Comparison of ENCODE assay signal across 17 cellular contexts in genomic region chr5:57416246-57416996, GRCh38.
A peak's percentile ranks its signal among the peaks of the same experiment; 100 is the strongest.
DNase-seq lines count a peak whose midpoint lies in the region; ATAC-seq and TF ChIP-seq lines count a peak whose summit lies in the region.
"Had no signal": no experiment of that assay in that cellular context is flagged by ENCODE, and none has a peak within 500 bp of the region (broad histone marks: within the 10 kb centered on the region; RNA-seq: fewer than 3 reads in every experiment).

No MANE protein-coding gene starts in this region.

- no peaks in the 10 kb centered on the region for H3K4me1 Mint-ChIP-seq in natural killer cell treated with Interleukin-12 subunit alpha and Interleukin-12 subunit beta and Interleukin-15 and Interleukin-18, amount 100 ng/mL, for 72 hours (ENCODE audit: low read depth in 2 of 2)
- H3K4me1 Mint-ChIP-seq: activated naive CD8-positive, alpha-beta T cell treated with anti-CD3 and anti-CD28 coated beads, Interleukin-2, amount 10 ng/mL, durations not matched to agents 7 days and 5 days; CD4-positive, alpha-beta memory T cell had no signal

- CTCF ChIA-PET in BJ (lab: Yijun Ruan, JAX) = interaction anchor here (1.0 kb wide), 1 partner anchor 119 kb away, joined by 3 read pairs; no protein-coding TSS in a partner anchor

- no peaks in the 10 kb centered on the region for H3K36me3 ChIP-seq in BJ (ENCODE audit: control insufficient read depth, insufficient read depth, low read length)
- no peaks in the 10 kb centered on the region for H3K36me3 ChIP-seq in mesodermal cell (ENCODE audit: control insufficient read depth, insufficient read depth, low read length)
- H3K36me3 ChIP-seq: left lung had no signal

- no peak for ATAC-seq in natural killer cell treated with Interleukin-12 subunit alpha and Interleukin-12 subunit beta and Interleukin-15 and Interleukin-18, amount 100 ng/mL, for 72 hours
- ATAC-seq: left lung had no signal

- TF ChIP-seq CTCF in BJ (IDR thresholded peaks at IDR 0.05; ENCODE audit: insufficient read depth, low read depth, low read length) = no peak

- DNase-seq in BJ (ENCODE audit: low read depth) = peak; percentile 42
- peak; percentile 28 for DNase-seq in NCI-H82 (lab: John Stamatoyannopoulos, UW)
- peak; percentile 78 for DNase-seq in epidermal melanocyte (ENCODE audit: insufficient read length, low spot score)
- DNase-seq in natural killer cell treated with Interleukin-12 subunit alpha and Interleukin-12 subunit beta and Interleukin-15 and Interleukin-18, amount 100 ng/mL, for 72 hours (ENCODE audit: low spot score) = no peak
- DNase-seq in effector CD4-positive, alpha-beta T cell = no peak
- DNase-seq in C1 segment of cervical spinal cord (lab: John Stamatoyannopoulos, UW) = no peak
- no peak for DNase-seq in HT-29 (ENCODE audit: low spot score)
- DNase-seq: activated naive CD8-positive, alpha-beta T cell treated with anti-CD3 and anti-CD28 coated beads, Interleukin-2, amount 10 ng/mL, durations not matched to agents 7 days and 5 days; CD4-positive, alpha-beta memory T cell; glutamatergic neuron; Kasumi-1; left lung; NCI-H187; NK-92 treated with Interleukin-12 subunit alpha and Interleukin-12 subunit beta, amount 100 ng/mL, for 24 hours had no signal

- no peaks in the 10 kb centered on the region for H3K27me3 ChIP-seq in BJ (ENCODE audit: control insufficient read depth, insufficient read depth, low read length)
- H3K27me3 ChIP-seq: left lung had no signal

- no peaks in the 10 kb centered on the region for H3K36me3 Mint-ChIP-seq in natural killer cell treated with Interleukin-12 subunit alpha and Interleukin-12 subunit beta and Interleukin-15 and Interleukin-18, amount 100 ng/mL, for 72 hours
- H3K36me3 Mint-ChIP-seq: activated naive CD8-positive, alpha-beta T cell treated with anti-CD3 and anti-CD28 coated beads, Interleukin-2, amount 10 ng/mL, durations not matched to agents 7 days and 5 days; CD4-positive, alpha-beta memory T cell had no signal

- no peak overlapping the region for H3K27ac Mint-ChIP-seq in natural killer cell treated with Interleukin-12 subunit alpha and Interleukin-12 subunit beta and Interleukin-15 and Interleukin-18, amount 100 ng/mL, for 72 hours
- H3K27ac Mint-ChIP-seq: activated naive CD8-positive, alpha-beta T cell treated with anti-CD3 and anti-CD28 coated beads, Interleukin-2, amount 10 ng/mL, durations not matched to agents 7 days and 5 days; CD4-positive, alpha-beta memory T cell had no signal

- no peaks in the 10 kb centered on the region for H3K9me3 Mint-ChIP-seq in natural killer cell treated with Interleukin-12 subunit alpha and Interleukin-12 subunit beta and Interleukin-15 and Interleukin-18, amount 100 ng/mL, for 72 hours
- H3K9me3 Mint-ChIP-seq: activated naive CD8-positive, alpha-beta T cell treated with anti-CD3 and anti-CD28 coated beads, Interleukin-2, amount 10 ng/mL, durations not matched to agents 7 days and 5 days; CD4-positive, alpha-beta memory T cell had no signal

- H3K27ac ChIP-seq in mesodermal cell (ENCODE audit: low read depth, low read length, severe bottlenecking) = peak overlapping the region; percentile 70
- H3K27ac ChIP-seq: HL-60, left lung, skin epidermis had no signal

- WGBS in mesodermal cell (ENCODE audit: insufficient coverage in 2 of 2), 2 experiments = 82 to 86% methylated on average over 3 to 4 of the region's 5 CpGs

- H3K27me3 Mint-ChIP-seq in natural killer cell treated with Interleukin-12 subunit alpha and Interleukin-12 subunit beta and Interleukin-15 and Interleukin-18, amount 100 ng/mL, for 72 hours = no peaks in the 10 kb centered on the region

- no peak overlapping the region for H3K4me3 Mint-ChIP-seq in natural killer cell treated with Interleukin-12 subunit alpha and Interleukin-12 subunit beta and Interleukin-15 and Interleukin-18, amount 100 ng/mL, for 72 hours
- H3K4me3 Mint-ChIP-seq: activated naive CD8-positive, alpha-beta T cell treated with anti-CD3 and anti-CD28 coated beads, Interleukin-2, amount 10 ng/mL, durations not matched to agents 7 days and 5 days; CD4-positive, alpha-beta memory T cell had no signal

- H3K4me3 ChIP-seq in BJ (ENCODE audit: low read depth, low read length) = no peak overlapping the region
- no peak overlapping the region for H3K4me3 ChIP-seq in mesodermal cell (ENCODE audit: extremely low read depth, insufficient read depth, low read length, poor library complexity, severe bottlenecking)
- H3K4me3 ChIP-seq: left lung, skin epidermis had no signal

- H3K9me3 ChIP-seq in mesodermal cell (ENCODE audit: control insufficient read depth, low read length) = no peaks in the 10 kb centered on the region
- H3K9me3 ChIP-seq: left lung had no signal

- POLR2A ChIA-PET in BJ (lab: Charles Lee) = interaction anchor here (0.6 kb wide), 1 partner anchor 338 kb away, joined by 3 read pairs; no protein-coding TSS in a partner anchor

- peaks cover 7% of the 10 kb centered on the region for H3K4me1 ChIP-seq in mesodermal cell (ENCODE audit: control insufficient read depth, insufficient read depth, low read length, poor library complexity, severe bottlenecking)

Comparison
In these comparisons a context has a peak if more than half of its experiments do, and no peak if none do; other contexts are left out.
1. DNase-seq: peak in BJ (single experiment), NCI-H82 (single experiment) and epidermal melanocyte (single experiment); none in natural killer cell treated with Interleukin-12 subunit alpha and Interleukin-12 subunit beta and Interleukin-15 and Interleukin-18, amount 100 ng/mL, for 72 hours (single experiment), effector CD4-positive, alpha-beta T cell (single experiment), C1 segment of cervical spinal cord (0 of 14) and HT-29 (single experiment).